Comparison of ENCODE assay signal across 2 cellular contexts in the genomic region with DNA sequence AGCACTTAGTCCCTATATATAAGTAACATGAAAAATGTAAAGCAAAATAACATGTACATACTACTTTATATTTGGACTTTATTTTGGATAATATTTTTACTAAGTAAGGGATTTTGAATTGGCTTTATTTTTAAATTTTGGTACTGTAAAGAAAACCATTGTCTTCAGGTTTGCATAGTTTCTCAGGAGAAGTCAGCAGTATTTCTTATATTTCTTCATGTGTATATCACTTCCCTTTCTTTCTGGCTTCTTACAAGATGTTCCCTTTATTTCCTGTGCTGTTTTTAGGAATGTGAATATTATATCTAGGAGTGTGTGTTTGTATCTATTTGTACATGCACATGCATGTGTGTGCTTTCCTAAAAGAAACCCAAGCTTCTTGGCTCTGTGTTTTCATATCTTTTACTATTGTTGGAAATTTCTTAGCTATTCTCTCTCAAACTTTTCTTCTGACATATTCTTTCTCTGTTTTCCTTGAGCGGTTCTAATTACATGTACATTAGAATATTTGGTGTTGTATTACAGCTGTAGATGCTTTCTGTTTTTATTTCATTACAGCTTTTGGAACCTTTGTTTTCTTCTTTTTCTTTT.
TF ChIP-seq lines count a peak whose summit lies in the region.

No MANE protein-coding gene starts in this region.

TF ChIP-seq in HEK293, 187 proteins besides CTCF, POLR2A, EP300 and RAD21 (continued from another document):
- TF ChIP-seq ZNF394 (tag by site-specific recombination; IDR thresholded peaks at IDR 0.05; ENCODE audit: borderline replicate concordance) (no peak), TRIM28 (IDR thresholded peaks at IDR 0.05; ENCODE audit: borderline replicate concordance, low read length) (peak; percentile 98), SALL2 (tag by site-specific recombination; IDR thresholded peaks at IDR 0.05; ENCODE audit: borderline replicate concordance) (no peak), ZNF121 (tag by site-specific recombination; IDR thresholded peaks at IDR 0.05) (no peak), SETDB1 (IDR thresholded peaks at IDR 0.05; ENCODE audit: insufficient read length, low read length) (peak; percentile 95), ZNF426 (tag by site-specific recombination; IDR thresholded peaks at IDR 0.05) (no peak), ZNF112 (tag by site-specific recombination; IDR thresholded peaks at IDR 0.05) (no peak), HOXD13 (CRISPR knock-in tag; IDR thresholded peaks at IDR 0.05; ENCODE audit: borderline replicate concordance) (no peak), ZNF610 (tag by site-specific recombination; IDR thresholded peaks at IDR 0.05; ENCODE audit: borderline replicate concordance) (no peak), ZNF558 (tag by site-specific recombination; IDR thresholded peaks at IDR 0.05) (peak; percentile 45; the same call in 1 of the 2 replicates), ZNF600 (tag by site-specific recombination; IDR thresholded peaks at IDR 0.05) (no peak), ZNF830 (tag by site-specific recombination; IDR thresholded peaks at IDR 0.05; ENCODE audit: low read depth) (no peak)
- TF ChIP-seq, protein P1, sequence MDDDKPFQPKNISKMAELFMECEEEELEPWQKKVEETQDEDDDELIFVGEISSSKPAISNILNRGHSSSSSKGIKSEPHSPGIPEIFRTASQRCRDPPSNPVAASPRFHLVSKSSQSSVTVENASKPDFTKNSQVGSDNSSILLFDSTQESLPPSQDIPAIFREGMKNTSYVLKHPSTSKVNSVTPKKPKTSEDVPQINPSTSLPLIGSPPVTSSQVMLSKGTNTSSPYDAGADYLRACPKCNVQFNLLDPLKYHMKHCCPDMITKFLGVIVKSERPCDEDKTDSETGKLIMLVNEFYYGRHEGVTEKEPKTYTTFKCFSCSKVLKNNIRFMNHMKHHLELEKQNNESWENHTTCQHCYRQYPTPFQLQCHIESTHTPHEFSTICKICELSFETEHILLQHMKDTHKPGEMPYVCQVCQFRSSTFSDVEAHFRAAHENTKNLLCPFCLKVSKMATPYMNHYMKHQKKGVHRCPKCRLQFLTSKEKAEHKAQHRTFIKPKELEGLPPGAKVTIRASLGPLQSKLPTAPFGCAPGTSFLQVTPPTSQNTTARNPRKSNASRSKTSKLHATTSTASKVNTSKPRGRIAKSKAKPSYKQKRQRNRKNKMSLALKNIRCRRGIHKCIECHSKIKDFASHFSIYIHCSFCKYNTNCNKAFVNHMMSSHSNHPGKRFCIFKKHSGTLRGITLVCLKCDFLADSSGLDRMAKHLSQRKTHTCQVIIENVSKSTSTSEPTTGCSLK (tag by site-specific recombination; IDR thresholded peaks at IDR 0.05) = no peak
- TF ChIP-seq, protein P2, sequence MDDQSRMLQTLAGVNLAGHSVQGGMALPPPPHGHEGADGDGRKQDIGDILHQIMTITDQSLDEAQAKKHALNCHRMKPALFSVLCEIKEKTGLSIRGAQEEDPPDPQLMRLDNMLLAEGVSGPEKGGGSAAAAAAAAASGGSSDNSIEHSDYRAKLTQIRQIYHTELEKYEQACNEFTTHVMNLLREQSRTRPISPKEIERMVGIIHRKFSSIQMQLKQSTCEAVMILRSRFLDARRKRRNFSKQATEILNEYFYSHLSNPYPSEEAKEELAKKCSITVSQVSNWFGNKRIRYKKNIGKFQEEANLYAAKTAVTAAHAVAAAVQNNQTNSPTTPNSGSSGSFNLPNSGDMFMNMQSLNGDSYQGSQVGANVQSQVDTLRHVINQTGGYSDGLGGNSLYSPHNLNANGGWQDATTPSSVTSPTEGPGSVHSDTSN (CRISPR knock-in tag; IDR thresholded peaks at IDR 0.05) = no peak
- TF ChIP-seq, protein P3, sequence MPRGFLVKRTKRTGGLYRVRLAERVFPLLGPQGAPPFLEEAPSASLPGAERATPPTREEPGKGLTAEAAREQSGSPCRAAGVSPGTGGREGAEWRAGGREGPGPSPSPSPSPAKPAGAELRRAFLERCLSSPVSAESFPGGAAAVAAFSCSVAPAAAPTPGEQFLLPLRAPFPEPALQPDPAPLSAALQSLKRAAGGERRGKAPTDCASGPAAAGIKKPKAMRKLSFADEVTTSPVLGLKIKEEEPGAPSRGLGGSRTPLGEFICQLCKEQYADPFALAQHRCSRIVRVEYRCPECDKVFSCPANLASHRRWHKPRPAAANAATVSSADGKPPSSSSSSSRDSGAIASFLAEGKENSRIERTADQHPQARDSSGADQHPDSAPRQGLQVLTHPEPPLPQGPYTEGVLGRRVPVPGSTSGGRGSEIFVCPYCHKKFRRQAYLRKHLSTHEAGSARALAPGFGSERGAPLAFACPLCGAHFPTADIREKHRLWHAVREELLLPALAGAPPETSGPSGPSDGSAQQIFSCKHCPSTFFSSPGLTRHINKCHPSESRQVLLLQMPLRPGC (tag by site-specific recombination; IDR thresholded peaks at IDR 0.05) = no peak

TF ChIP-seq in K562, 482 proteins besides CTCF, POLR2A, EP300 and RAD21 (continued from another document and continues in another):
- TF ChIP-seq, protein P4, sequence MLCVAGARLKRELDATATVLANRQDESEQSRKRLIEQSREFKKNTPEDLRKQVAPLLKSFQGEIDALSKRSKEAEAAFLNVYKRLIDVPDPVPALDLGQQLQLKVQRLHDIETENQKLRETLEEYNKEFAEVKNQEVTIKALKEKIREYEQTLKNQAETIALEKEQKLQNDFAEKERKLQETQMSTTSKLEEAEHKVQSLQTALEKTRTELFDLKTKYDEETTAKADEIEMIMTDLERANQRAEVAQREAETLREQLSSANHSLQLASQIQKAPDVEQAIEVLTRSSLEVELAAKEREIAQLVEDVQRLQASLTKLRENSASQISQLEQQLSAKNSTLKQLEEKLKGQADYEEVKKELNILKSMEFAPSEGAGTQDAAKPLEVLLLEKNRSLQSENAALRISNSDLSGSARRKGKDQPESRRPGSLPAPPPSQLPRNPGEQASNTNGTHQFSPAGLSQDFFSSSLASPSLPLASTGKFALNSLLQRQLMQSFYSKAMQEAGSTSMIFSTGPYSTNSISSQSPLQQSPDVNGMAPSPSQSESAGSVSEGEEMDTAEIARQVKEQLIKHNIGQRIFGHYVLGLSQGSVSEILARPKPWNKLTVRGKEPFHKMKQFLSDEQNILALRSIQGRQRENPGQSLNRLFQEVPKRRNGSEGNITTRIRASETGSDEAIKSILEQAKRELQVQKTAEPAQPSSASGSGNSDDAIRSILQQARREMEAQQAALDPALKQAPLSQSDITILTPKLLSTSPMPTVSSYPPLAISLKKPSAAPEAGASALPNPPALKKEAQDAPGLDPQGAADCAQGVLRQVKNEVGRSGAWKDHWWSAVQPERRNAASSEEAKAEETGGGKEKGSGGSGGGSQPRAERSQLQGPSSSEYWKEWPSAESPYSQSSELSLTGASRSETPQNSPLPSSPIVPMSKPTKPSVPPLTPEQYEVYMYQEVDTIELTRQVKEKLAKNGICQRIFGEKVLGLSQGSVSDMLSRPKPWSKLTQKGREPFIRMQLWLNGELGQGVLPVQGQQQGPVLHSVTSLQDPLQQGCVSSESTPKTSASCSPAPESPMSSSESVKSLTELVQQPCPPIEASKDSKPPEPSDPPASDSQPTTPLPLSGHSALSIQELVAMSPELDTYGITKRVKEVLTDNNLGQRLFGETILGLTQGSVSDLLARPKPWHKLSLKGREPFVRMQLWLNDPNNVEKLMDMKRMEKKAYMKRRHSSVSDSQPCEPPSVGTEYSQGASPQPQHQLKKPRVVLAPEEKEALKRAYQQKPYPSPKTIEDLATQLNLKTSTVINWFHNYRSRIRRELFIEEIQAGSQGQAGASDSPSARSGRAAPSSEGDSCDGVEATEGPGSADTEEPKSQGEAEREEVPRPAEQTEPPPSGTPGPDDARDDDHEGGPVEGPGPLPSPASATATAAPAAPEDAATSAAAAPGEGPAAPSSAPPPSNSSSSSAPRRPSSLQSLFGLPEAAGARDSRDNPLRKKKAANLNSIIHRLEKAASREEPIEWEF (CRISPR knock-in tag; IDR thresholded peaks at IDR 0.05) = no peak
- TF ChIP-seq SP2 (IDR thresholded peaks at IDR 0.05; ENCODE audit: extremely low read depth, low read depth, low read length, poor library complexity, severe bottlenecking) = no peak
- TF ChIP-seq, protein P5, sequence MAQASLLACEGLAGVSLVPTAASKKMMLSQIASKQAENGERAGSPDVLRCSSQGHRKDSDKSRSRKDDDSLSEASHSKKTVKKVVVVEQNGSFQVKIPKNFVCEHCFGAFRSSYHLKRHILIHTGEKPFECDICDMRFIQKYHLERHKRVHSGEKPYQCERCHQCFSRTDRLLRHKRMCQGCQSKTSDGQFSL (CRISPR knock-in tag; IDR thresholded peaks at IDR 0.05) = no peak
- TF ChIP-seq, protein P5 (tag; IDR thresholded peaks at IDR 0.05) = no peak
- TF ChIP-seq, protein P6, sequence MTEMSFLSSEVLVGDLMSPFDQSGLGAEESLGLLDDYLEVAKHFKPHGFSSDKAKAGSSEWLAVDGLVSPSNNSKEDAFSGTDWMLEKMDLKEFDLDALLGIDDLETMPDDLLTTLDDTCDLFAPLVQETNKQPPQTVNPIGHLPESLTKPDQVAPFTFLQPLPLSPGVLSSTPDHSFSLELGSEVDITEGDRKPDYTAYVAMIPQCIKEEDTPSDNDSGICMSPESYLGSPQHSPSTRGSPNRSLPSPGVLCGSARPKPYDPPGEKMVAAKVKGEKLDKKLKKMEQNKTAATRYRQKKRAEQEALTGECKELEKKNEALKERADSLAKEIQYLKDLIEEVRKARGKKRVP (CRISPR knock-in tag; IDR thresholded peaks at IDR 0.05) = no peak
- TF ChIP-seq, protein P7, sequence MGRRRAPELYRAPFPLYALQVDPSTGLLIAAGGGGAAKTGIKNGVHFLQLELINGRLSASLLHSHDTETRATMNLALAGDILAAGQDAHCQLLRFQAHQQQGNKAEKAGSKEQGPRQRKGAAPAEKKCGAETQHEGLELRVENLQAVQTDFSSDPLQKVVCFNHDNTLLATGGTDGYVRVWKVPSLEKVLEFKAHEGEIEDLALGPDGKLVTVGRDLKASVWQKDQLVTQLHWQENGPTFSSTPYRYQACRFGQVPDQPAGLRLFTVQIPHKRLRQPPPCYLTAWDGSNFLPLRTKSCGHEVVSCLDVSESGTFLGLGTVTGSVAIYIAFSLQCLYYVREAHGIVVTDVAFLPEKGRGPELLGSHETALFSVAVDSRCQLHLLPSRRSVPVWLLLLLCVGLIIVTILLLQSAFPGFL (CRISPR knock-in tag; IDR thresholded peaks at IDR 0.05) = no peak
- TF ChIP-seq, protein P8, sequence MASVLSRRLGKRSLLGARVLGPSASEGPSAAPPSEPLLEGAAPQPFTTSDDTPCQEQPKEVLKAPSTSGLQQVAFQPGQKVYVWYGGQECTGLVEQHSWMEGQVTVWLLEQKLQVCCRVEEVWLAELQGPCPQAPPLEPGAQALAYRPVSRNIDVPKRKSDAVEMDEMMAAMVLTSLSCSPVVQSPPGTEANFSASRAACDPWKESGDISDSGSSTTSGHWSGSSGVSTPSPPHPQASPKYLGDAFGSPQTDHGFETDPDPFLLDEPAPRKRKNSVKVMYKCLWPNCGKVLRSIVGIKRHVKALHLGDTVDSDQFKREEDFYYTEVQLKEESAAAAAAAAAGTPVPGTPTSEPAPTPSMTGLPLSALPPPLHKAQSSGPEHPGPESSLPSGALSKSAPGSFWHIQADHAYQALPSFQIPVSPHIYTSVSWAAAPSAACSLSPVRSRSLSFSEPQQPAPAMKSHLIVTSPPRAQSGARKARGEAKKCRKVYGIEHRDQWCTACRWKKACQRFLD (CRISPR knock-in tag; IDR thresholded peaks at IDR 0.05) = no peak
- TF ChIP-seq ZNF253 (CRISPR knock-in tag; conservative IDR thresholded peaks at IDR 0.05) = no peak
